Comparison of ENCODE assay signal across 8 cellular contexts in genomic region chr15:100572362-100572983, GRCh38. TPM values are rescaled to one million over a fixed set of nuclear protein-coding genes. Genes with fewer than 3 reads are reported as not detected.
A peak's percentile ranks its signal among the peaks of the same experiment; 100 is the strongest.
DNase-seq lines count a peak whose midpoint lies in the region; ATAC-seq and TF ChIP-seq lines count a peak whose summit lies in the region.

No MANE protein-coding gene starts in this region.

- DNase-seq in AML-193 (lab: John Stamatoyannopoulos, UW), result peak; percentile 56 to 68
- DNase-seq in amniotic epithelial cell (ENCODE audit: low read depth), result peak; percentile 12
- DNase-seq in amygdala (lab: John Stamatoyannopoulos, UW), result no peak
- DNase-seq in BE2C, result no peak

- no peak overlapping the region for H3K9ac ChIP-seq in liver (ENCODE audit: low read depth in 1 of 2, low read length in 2 of 2)

- TF ChIP-seq CTCF in liver (IDR thresholded peaks at IDR 0.05; ENCODE audit: low read depth, low read length, missing input control) (peak; percentile 43), BE2C (IDR thresholded peaks at IDR 0.05; ENCODE audit: low read depth, low read length) (no peak)

- H3K9me3 ChIP-seq in liver (ENCODE audit: control insufficient read depth in 4 of 4, low read length in 3 of 4) (no peaks in the 10 kb centered on the region), BE2C (no peaks in the 10 kb centered on the region)

- H3K36me3 ChIP-seq in liver (ENCODE audit: control insufficient read depth in 4 of 4, insufficient read depth in 3 of 4, low read depth in 1 of 4, low read length in 3 of 4) (peaks cover 0 to 22% (median 8%) of the 10 kb centered on the region in 4 donors), BE2C (peaks cover 39% of the 10 kb centered on the region)

- ATAC-seq in GM18517 (IDR thresholded peaks at IDR 0.05; ENCODE audit: unreplicated experiment) (no peak), HG03565 (IDR thresholded peaks at IDR 0.05; ENCODE audit: unreplicated experiment) (no peak)

- H3K27me3 ChIP-seq in liver (ENCODE audit: control insufficient read depth in 4 of 4, insufficient read depth in 4 of 4, low read length in 3 of 4) (no peaks in the 10 kb centered on the region), BE2C (no peaks in the 10 kb centered on the region)

- no peak overlapping the region for H3K4me3 ChIP-seq in liver (ENCODE audit: low read depth in 1 of 3, low read length in 3 of 3)
- H3K4me3 ChIP-seq in BE2C (ENCODE audit: low read depth, low read length), result no peak overlapping the region

- H3K27ac ChIP-seq in liver (ENCODE audit: low read depth in 1 of 2, low read length in 2 of 2), result no peak overlapping the region

- TF ChIP-seq RAD21 in Ishikawa (IDR thresholded peaks at IDR 0.05; ENCODE audit: low read depth) (0 out of 2 replicates have a peak, but pooled peaks have one; percentile 5), liver (IDR thresholded peaks at IDR 0.05) (peak; percentile 71 to 74)

- 70% methylated on average over 4 of the region's 4 CpGs for WGBS in liver

- no peaks in the 10 kb centered on the region for H3K4me1 ChIP-seq in liver (ENCODE audit: control insufficient read depth in 4 of 4, insufficient read depth in 4 of 4, low read length in 3 of 4)
- no peaks in the 10 kb centered on the region for H3K4me1 ChIP-seq in BE2C

- no peak for TF ChIP-seq EP300 in Ishikawa (IDR thresholded peaks at IDR 0.05; ENCODE audit: borderline replicate concordance)

TF ChIP-seq in Ishikawa, 13 proteins besides CTCF, POLR2A, EP300 and RAD21:
- TF ChIP-seq TEAD4 (IDR thresholded peaks at IDR 0.05) (no peak), CEBPB (IDR thresholded peaks at IDR 0.05) (no peak), EGR1 (IDR thresholded peaks at IDR 0.05) (no peak), TAF1 (IDR thresholded peaks at IDR 0.05; ENCODE audit: low read depth) (no peak), TCF12 (IDR thresholded peaks at IDR 0.05; ENCODE audit: low read depth) (no peak), ZBTB7A (IDR thresholded peaks at IDR 0.05; ENCODE audit: low read depth) (no peak), YY1 (IDR thresholded peaks at IDR 0.05; ENCODE audit: low read depth) (no peak), REST (IDR thresholded peaks at IDR 0.05; ENCODE audit: low read depth) (no peak), USF1 (IDR thresholded peaks at IDR 0.05) (no peak), FOXM1 (IDR thresholded peaks at IDR 0.05; ENCODE audit: borderline replicate concordance, low read depth) (no peak), CREB1 (IDR thresholded peaks at IDR 0.05; ENCODE audit: low read depth) (no peak), NFIC (IDR thresholded peaks at IDR 0.05) (no peak), MAX (IDR thresholded peaks at IDR 0.05) (no peak)
TF ChIP-seq in Ishikawa: peak in this region for 0.

TF ChIP-seq in liver, 16 proteins besides CTCF, POLR2A, EP300 and RAD21:
- TF ChIP-seq TAF1 (conservative IDR thresholded peaks at IDR 0.05) (no peak), ZBTB33 (IDR thresholded peaks at IDR 0.05) (no peak), EGR1 (IDR thresholded peaks at IDR 0.05; ENCODE audit: low read depth in 2 of 2) (no peak), FOXA1 (IDR thresholded peaks at IDR 0.05) (no peak), GABPA (IDR thresholded peaks at IDR 0.05 in 1 of 2, conservative IDR thresholded peaks at IDR 0.05 in 1 of 2) (no peak), RXRA (IDR thresholded peaks at IDR 0.05) (no peak), JUND (IDR thresholded peaks at IDR 0.05) (no peak), ATF3 (IDR thresholded peaks at IDR 0.05) (no peak)

RNA-seq across cellular contexts. Expression of gene LINS1, which starts 29.5 kb away (rescaled TPM):
- 1 to 10 TPM; 7.4 to 9.1 TPM for total RNA-seq in liver
- 1 to 10 TPM; 2.9 to 5.2 TPM for polyA plus RNA-seq in liver
- 14.2 TPM for polyA plus RNA-seq in BE2C (2012; ENCODE audit: insufficient read depth, insufficient read length, low read depth)

RNA-seq across cellular contexts. Expression of gene ASB7, which starts 29.9 kb away (rescaled TPM):
- total RNA-seq in liver, result 10 to 100 TPM in 1 of 2 donors, 1 to 10 TPM in 1; 9.1 to 12.6 TPM
- polyA plus RNA-seq in liver, result 1 to 10 TPM; 3.7 to 3.8 TPM
- polyA plus RNA-seq in BE2C (2012; ENCODE audit: insufficient read depth, insufficient read length, low read depth), result 14.0 TPM

RNA-seq across cellular contexts. Expression of gene CERS3, which starts 43.7 kb away (rescaled TPM):
- not detected for total RNA-seq in liver
- polyA plus RNA-seq in liver, result not detected
- not detected for polyA plus RNA-seq in BE2C (2012; ENCODE audit: insufficient read depth, insufficient read length, low read depth)

Comparison
In these comparisons a context has a peak if more than half of its experiments do, and no peak if none do; other contexts are left out.
1. DNase-seq: peak in AML-193 (2 of 2) and amniotic epithelial cell (single experiment); none in amygdala (0 of 56) and BE2C (single experiment).